ENCODE assay signal across 9 cellular contexts in genomic region chr6:32109114-32109764, GRCh38. TPM values are rescaled to one million over a fixed set of nuclear protein-coding genes. Genes with fewer than 3 reads are reported as not detected.
DNase-seq lines count a peak whose midpoint lies in the region; ATAC-seq and TF ChIP-seq lines count a peak whose summit lies in the region.
"Had no signal": no experiment of that assay in that cellular context is flagged by ENCODE, and none has a peak within 500 bp of the region (broad histone marks: within the 10 kb centered on the region; RNA-seq: fewer than 3 reads in every experiment).

TNXB (minus strand) TSS chr6:32109338; CDS start chr6:32098198, 11,140 bp downstream.

- H3K4me3 ChIP-seq in left ventricle myocardium inferior (peak within 1 kb of the TSS; percentile 70), psoas muscle (peak within 1 kb of the TSS; percentile 58)

- H3K27me3 Mint-ChIP-seq in T-cell, result peaks cover 13 to 25% of the 10 kb centered on the region in 2 donors

- WGBS in psoas muscle, 3 donors, result 11 to 22% (median 13%) methylated on average over 9 to 12 of the region's 12 CpGs

- peak within 1 kb of the TSS in 1 of 2 donors; percentile 28 for H3K27ac Mint-ChIP-seq in T-cell
- H3K27ac Mint-ChIP-seq: activated naive CD8-positive, alpha-beta T cell treated with anti-CD3 and anti-CD28 coated beads, Interleukin-2, amount 10 ng/mL, durations not matched to agents 7 days and 5 days had no signal

- CTCF ChIA-PET in T-cell (lab: Charles Lee), result interaction anchor here in 1 of 2 donors (0.6 kb wide), 1 partner anchor 150 kb away, joined by 5 read pairs; the partner anchor contains the start of gene SKIC2
- CTCF ChIA-PET in GM10248 (lab: Yijun Ruan, JAX), result interaction anchor here (1.4 to 4.1 kb wide), 2 partner anchors 8 to 10 kb away, joined by 3 to 17 read pairs; no protein-coding TSS in a partner anchor

- no peaks in the 10 kb centered on the region for H3K9me3 Mint-ChIP-seq in T-cell
- H3K9me3 Mint-ChIP-seq: activated naive CD8-positive, alpha-beta T cell treated with anti-CD3 and anti-CD28 coated beads, Interleukin-2, amount 10 ng/mL, durations not matched to agents 7 days and 5 days had no signal

- H3K9me3 ChIP-seq in left ventricle myocardium inferior (replicated peaks) (no peaks in the 10 kb centered on the region), psoas muscle (no peaks in the 10 kb centered on the region)

- peak within 1 kb of the TSS; percentile 95 for H3K27ac ChIP-seq in left ventricle myocardium inferior (replicated peaks)
- peak within 1 kb of the TSS; percentile 67 for H3K27ac ChIP-seq in psoas muscle

- intact Hi-C loops in left ventricle myocardium inferior (cut with micrococcal nuclease), result no loop called here
- intact Hi-C loops in psoas muscle (cut with DNase I), result no loop called here

- H3K36me3 Mint-ChIP-seq in T-cell, result no peaks in the 10 kb centered on the region

- TF ChIP-seq CTCF in left ventricle myocardium inferior (IDR thresholded peaks at IDR 0.05; ENCODE audit: borderline replicate concordance) (no peak), psoas muscle (IDR thresholded peaks at IDR 0.05) (no peak), GM10248 (IDR thresholded peaks at IDR 0.05; ENCODE audit: control extremely low read depth, extremely low read depth, low read depth, missing control alignments) (no peak)

- H3K4me3 Mint-ChIP-seq in T-cell, result peak within 1 kb of the TSS in 1 of 3 donors; percentile 50
- H3K4me3 Mint-ChIP-seq: activated naive CD8-positive, alpha-beta T cell treated with anti-CD3 and anti-CD28 coated beads, Interleukin-2, amount 10 ng/mL, durations not matched to agents 7 days and 5 days had no signal

- H3K27me3 ChIP-seq in left ventricle myocardium inferior (ENCODE audit: low read depth) (no peaks in the 10 kb centered on the region), psoas muscle (ENCODE audit: insufficient read depth in 3 of 3, low read length in 2 of 3) (peaks cover 0 to 20% (median 9%) of the 10 kb centered on the region in 3 donors)

- DNase-seq in COLO668 (lab: John Stamatoyannopoulos, UW; ENCODE audit: unreplicated experiment), result peak; percentile 10
- DNase-seq in T-cell, result peak in 1 of 34 experiments; percentile 17
- peak; percentile 59 for DNase-seq in left ventricle myocardium inferior
- peak; percentile 56 to 80 for DNase-seq in psoas muscle
- DNase-seq in GM10248 (ENCODE audit: extremely low spot score), result no peak
- DNase-seq in dermis blood vessel endothelial cell, result no peak
- DNase-seq in NCI-H2081 (lab: John Stamatoyannopoulos, UW), result no peak
- DNase-seq: activated naive CD8-positive, alpha-beta T cell treated with anti-CD3 and anti-CD28 coated beads, Interleukin-2, amount 10 ng/mL, durations not matched to agents 7 days and 5 days had no signal

- H3K36me3 ChIP-seq in left ventricle myocardium inferior (no peaks in the 10 kb centered on the region), psoas muscle (ENCODE audit: insufficient read depth in 1 of 2, low read depth in 1 of 2) (no peaks in the 10 kb centered on the region)

- peaks cover 25 to 40% (median 26%) of the 10 kb centered on the region in 3 donors for H3K4me1 Mint-ChIP-seq in T-cell

- ATAC-seq in T-cell (replicated peaks in 1 of 4) (peak in 3 of 4 experiments; percentile 44 to 52 (median 47)), psoas muscle (peak in 3 of 4 donors; percentile 12 to 30 (median 17)), GM18519 (IDR thresholded peaks at IDR 0.05; ENCODE audit: low FRiP score, unreplicated experiment) (no peak)

- POLR2A ChIA-PET in T-cell (lab: Charles Lee), result no interaction called here
- POLR2A ChIA-PET in GM10248 (lab: Yijun Ruan, JAX), result no interaction called here

- H3K4me1 ChIP-seq in left ventricle myocardium inferior (peaks cover 89% of the 10 kb centered on the region), psoas muscle (peaks cover 7% of the 10 kb centered on the region)

RNA-seq across cellular contexts. Expression of gene TNXB, which starts in this region (rescaled TPM):
- total RNA-seq in T-cell (10 to 100 TPM in 4 of 5 donors, 1 to 10 TPM in 1; 8.0 to 20.9 (median 15.4) TPM), left ventricle myocardium inferior (73.0 TPM), psoas muscle (10 to 100 TPM; 14.5 to 26.1 (median 23.9) TPM), dermis blood vessel endothelial cell (4.6 and 4.8 TPM in 2 replicates)
- 10 to 100 TPM in 1 of 3 donors, 1 to 10 TPM in 2; 7.0 to 13.6 (median 9.1) TPM for polyA plus RNA-seq in psoas muscle

Comparison
In these comparisons a context has a peak if more than half of its experiments do, and no peak if none do; other contexts are left out.
1. DNase-seq: peak in COLO668 (single experiment), left ventricle myocardium inferior (single experiment) and psoas muscle (2 of 2); none in GM10248 (single experiment), dermis blood vessel endothelial cell (single experiment) and NCI-H2081 (0 of 2).